15 cellular contexts compared by ENCODE assay signal in genomic region chr11:106281455-106282173, GRCh38.
DNase-seq lines count a peak whose midpoint lies in the region; ATAC-seq, FAIRE-seq and TF ChIP-seq lines count a peak whose summit lies in the region.
"Had no signal": no experiment of that assay in that cellular context is flagged by ENCODE, and none has a peak within 500 bp of the region (broad histone marks: within the 10 kb centered on the region; RNA-seq: fewer than 3 reads in every experiment).

No MANE protein-coding gene starts in this region.

- no peaks in the 10 kb centered on the region for H3K36me3 ChIP-seq in bronchial epithelial cell (ENCODE audit: control insufficient read depth, insufficient read depth, low read length)
- H3K36me3 ChIP-seq: WERI-Rb-1 had no signal

- TF ChIP-seq CTCF in bronchial epithelial cell (IDR thresholded peaks at IDR 0.05; ENCODE audit: insufficient read depth, low read length, severe bottlenecking), result no peak

- peak; percentile 44 for DNase-seq in DMS53 treated with DMSO at 0.1 percent for 48 hours (lab: John Stamatoyannopoulos, UW; ENCODE audit: unreplicated experiment)
- DNase-seq in NCI-H226, result peak; percentile 91
- peak; percentile 99 for DNase-seq in bronchial epithelial cell (ENCODE audit: low read depth)
- DNase-seq in kidney glomerular epithelial cell (lab: John Stamatoyannopoulos, UW), result peak; percentile 73
- no peak for DNase-seq in SHP77 treated with DMSO at 0.1 percent for 48 hours (lab: John Stamatoyannopoulos, UW)
- DNase-seq: immature natural killer cell, naive B cell, NCI-H510A treated with DMSO at 0.1 percent for 48 hours, SIG-M5, WERI-Rb-1 had no signal

- no peaks in the 10 kb centered on the region for H3K27me3 ChIP-seq in bronchial epithelial cell (ENCODE audit: control insufficient read depth, insufficient read depth, low read length)

- ATAC-seq in GM18511 (IDR thresholded peaks at IDR 0.05; ENCODE audit: unreplicated experiment) (no peak), GM21786 (IDR thresholded peaks at IDR 0.05; ENCODE audit: unreplicated experiment) (no peak), GM21447 (IDR thresholded peaks at IDR 0.05; ENCODE audit: unreplicated experiment) (no peak)
- ATAC-seq: sciatic nerve had no signal

- no peak overlapping the region for H3K4me3 ChIP-seq in bronchial epithelial cell (ENCODE audit: low read depth, low read length)

- peak; percentile 13 for FAIRE-seq in bronchial epithelial cell (lab: Jason Lieb, UNC)
- FAIRE-seq: endometrium had no signal
